In genomic region chr5:177447066-177447610, GRCh38 we compare ENCODE assay signal across 8 cellular contexts. TPM values are rescaled to one million over a fixed set of nuclear protein-coding genes. Genes with fewer than 3 reads are reported as not detected.
DNase-seq lines count a peak whose midpoint lies in the region; ATAC-seq and TF ChIP-seq lines count a peak whose summit lies in the region.

No MANE protein-coding gene starts in this region.

- H2AFZ ChIP-seq in DND-41 (ENCODE audit: low read depth, low read length) (peak overlapping the region; percentile 67), IMR-90 (replicated peaks; ENCODE audit: low read length, poor library complexity) (peak overlapping the region; percentile 99), hepatocyte (no peak overlapping the region)

- no peak overlapping the region; the same call in 1 of the 2 replicates for H3K14ac ChIP-seq in IMR-90 (replicated peaks; ENCODE audit: low read depth, low read length)

- H2BK5ac ChIP-seq in IMR-90 (ENCODE audit: low read depth, low read length, poor library complexity, severe bottlenecking), result peak overlapping the region; percentile 37

- no peaks in the 10 kb centered on the region for H3K9me2 ChIP-seq in hepatocyte (replicated peaks; ENCODE audit: insufficient read depth)

- ATAC-seq in DND-41 (ENCODE audit: insufficient read depth, low read depth), result peak; percentile 50
- ATAC-seq in GM21529 (IDR thresholded peaks at IDR 0.05; ENCODE audit: unreplicated experiment), result peak; percentile 35
- ATAC-seq in IMR-90 (ENCODE audit: low read depth), result peak; percentile 37
- peak in 1 of 2 donors; percentile 28 for ATAC-seq in gastrocnemius medialis

- in situ Hi-C loops in IMR-90 (cut with MboI; ENCODE audit: low sequenced_read_pairs) (loop anchor here (5.0 kb wide), 2 partner anchors 40 to 135 kb away; partner anchors contain the start of genes F12 and MXD3), gastrocnemius medialis (cut with MboI; ENCODE audit: low sequenced_read_pairs in 4 of 4) (loop anchor here in 1 of 4 donors (10.0 kb wide), 1 partner anchor 52 kb away; no protein-coding TSS in a partner anchor)

- H4K91ac ChIP-seq in IMR-90 (ENCODE audit: insufficient read depth, low read depth, low read length), result no peak overlapping the region; the same call in 1 of the 2 replicates

- peak overlapping the region; percentile 82 for H2AK9ac ChIP-seq in IMR-90 (replicated peaks; ENCODE audit: low read depth, low read length, poor library complexity)

- H3K27ac ChIP-seq in DND-41 (ENCODE audit: low read length) (no peak overlapping the region), IMR-90 (ENCODE audit: insufficient read depth, low read length) (peak overlapping the region; percentile 15; the same call in 1 of the 2 replicates), angular gyrus (ENCODE audit: low read depth, low read length) (peak overlapping the region; percentile 90), hepatocyte (no peak overlapping the region), gastrocnemius medialis (no peak overlapping the region)

- CTCF ChIA-PET in IMR-90 (lab: Yijun Ruan, JAX), result interaction anchor here (0.9 to 4.7 kb wide), 2 partner anchors 43 to 56 kb away, joined by 5 to 28 read pairs; no protein-coding TSS in a partner anchor

- H2BK20ac ChIP-seq in IMR-90 (ENCODE audit: low read depth, low read length), result no peak overlapping the region

- H4K20me1 ChIP-seq in DND-41 (ENCODE audit: insufficient read depth, low read length) (peaks cover 69% of the 10 kb centered on the region), IMR-90 (ENCODE audit: insufficient read depth, low read length) (peaks cover 11% of the 10 kb centered on the region; the same call in 1 of the 2 replicates), hepatocyte (ENCODE audit: insufficient read depth, poor library complexity, severe bottlenecking) (no peaks in the 10 kb centered on the region)

- H2BK15ac ChIP-seq in IMR-90 (ENCODE audit: low read depth, low read length), result no peak overlapping the region

- no peaks in the 10 kb centered on the region for H3K9me3 ChIP-seq in DND-41 (ENCODE audit: insufficient read depth, low read length, severe bottlenecking)
- no peaks in the 10 kb centered on the region for H3K9me3 ChIP-seq in IMR-90 (ENCODE audit: control insufficient read depth, insufficient read depth, low read length)
- H3K9me3 ChIP-seq in hepatocyte (ENCODE audit: low read depth), result no peaks in the 10 kb centered on the region
- no peaks in the 10 kb centered on the region for H3K9me3 ChIP-seq in gastrocnemius medialis

- WGBS in IMR-90 (ENCODE audit: extremely low coverage in 2 of 2, insufficient read length in 1 of 2), 2 experiments, result no CpG with 5 or more reads among the region's 52 CpGs
- 2% methylated on average over 6 of the region's 52 CpGs for WGBS in hepatocyte (ENCODE audit: low lambda C conversion rate, missing lambda C conversion rate)

- TF ChIP-seq CTCF in DND-41 (IDR thresholded peaks at IDR 0.05; ENCODE audit: borderline replicate concordance, extremely low read depth, low read length, poor library complexity, severe bottlenecking), result no peak
- TF ChIP-seq CTCF in IMR-90 (conservative IDR thresholded peaks at IDR 0.05; ENCODE audit: low read depth, low read length), result no peak
- no peak for TF ChIP-seq CTCF in hepatocyte (IDR thresholded peaks at IDR 0.05; ENCODE audit: poor library complexity)
- TF ChIP-seq CTCF in gastrocnemius medialis (IDR thresholded peaks at IDR 0.05 in 4 of 5, conservative IDR thresholded peaks at IDR 0.05 in 1 of 5), result no peak

- no peak overlapping the region for H2AK5ac ChIP-seq in IMR-90 (ENCODE audit: low read depth, low read length)

- H2BK120ac ChIP-seq in IMR-90 (ENCODE audit: low read depth, low read length), result no peak overlapping the region

- peaks cover 6% of the 10 kb centered on the region; the same call in 1 of the 2 replicates for H3K36me3 ChIP-seq in DND-41 (ENCODE audit: insufficient read depth, low read length)
- no peaks in the 10 kb centered on the region; the same call in 1 of the 2 replicates for H3K36me3 ChIP-seq in IMR-90 (ENCODE audit: control insufficient read depth, insufficient read depth, low read length)
- no peaks in the 10 kb centered on the region for H3K36me3 ChIP-seq in hepatocyte (replicated peaks; ENCODE audit: insufficient read depth, low read depth)
- no peaks in the 10 kb centered on the region for H3K36me3 ChIP-seq in gastrocnemius medialis

- peaks cover 23% of the 10 kb centered on the region for H3K4me1 ChIP-seq in DND-41 (ENCODE audit: insufficient read depth, low read length)
- H3K4me1 ChIP-seq in IMR-90 (ENCODE audit: control insufficient read depth, insufficient read depth, low read length), result peaks cover 10% of the 10 kb centered on the region
- H3K4me1 ChIP-seq in hepatocyte (ENCODE audit: insufficient read depth), result peaks cover 13% of the 10 kb centered on the region
- H3K4me1 ChIP-seq in gastrocnemius medialis, result peaks cover 12 to 19% of the 10 kb centered on the region in 2 donors

- no peaks in the 10 kb centered on the region for H3K79me2 ChIP-seq in DND-41 (ENCODE audit: insufficient read depth, low read length)
- no peaks in the 10 kb centered on the region for H3K79me2 ChIP-seq in hepatocyte

- H3K18ac ChIP-seq in IMR-90 (ENCODE audit: low read depth, low read length), result no peak overlapping the region

- no peak overlapping the region for H4K5ac ChIP-seq in IMR-90 (ENCODE audit: low read depth, low read length)

- H3K79me1 ChIP-seq in IMR-90 (ENCODE audit: low read depth in 1 of 2, low read length in 2 of 2), result peaks cover 0 to 4% of the 10 kb centered on the region in 2 experiments; a peak in 1 of 4 replicates

- peaks cover 4% of the 10 kb centered on the region; the same call in 1 of the 2 replicates for H3K9me1 ChIP-seq in IMR-90 (ENCODE audit: insufficient read depth, low read length)

- TF ChIP-seq POLR2A in IMR-90 (IDR thresholded peaks at IDR 0.05; ENCODE audit: low read depth, low read length) (no peak), gastrocnemius medialis (IDR thresholded peaks at IDR 0.05) (no peak)

- no peak for TF ChIP-seq RAD21 in IMR-90 (IDR thresholded peaks at IDR 0.05; ENCODE audit: low read length)

- peak overlapping the region; percentile 95 for H3K4me2 ChIP-seq in DND-41 (ENCODE audit: insufficient read depth, low read length)
- peak overlapping the region; percentile 64 for H3K4me2 ChIP-seq in IMR-90 (ENCODE audit: low read depth, low read length)
- peak overlapping the region; percentile 100 for H3K4me2 ChIP-seq in hepatocyte

- no TSS peak for BruUV-seq in IMR-90 (replicated peaks; lab: Mats Ljungman, UMichigan)

- DNase-seq in DND-41 (peak; percentile 78), IMR-90 (peak; percentile 25), SKM-1 (lab: John Stamatoyannopoulos, UW; ENCODE audit: unreplicated experiment) (peak; percentile 24), hepatocyte (ENCODE audit: low spot score) (peak; percentile 83), gastrocnemius medialis (no peak), NCI-H1694 treated with DMSO at 0.1 percent for 48 hours (lab: John Stamatoyannopoulos, UW) (no peak)

- H3K9ac ChIP-seq in DND-41 (ENCODE audit: low read depth, low read length) (peak overlapping the region; percentile 62), IMR-90 (ENCODE audit: low read depth, low read length) (peak overlapping the region; percentile 69)

- H3K27me3 ChIP-seq in DND-41 (ENCODE audit: insufficient read depth, low read length, poor library complexity) (peaks cover 49% of the 10 kb centered on the region), IMR-90 (ENCODE audit: control insufficient read depth, insufficient read depth, low read length) (no peaks in the 10 kb centered on the region), hepatocyte (peaks cover 3% of the 10 kb centered on the region), gastrocnemius medialis (peaks cover 7 to 33% (median 21%) of the 10 kb centered on the region in 3 donors)

- dilution Hi-C loops in IMR-90 (cut with HindIII; ENCODE audit: low sequenced_read_pairs, unreplicated experiment), result no loop called here

- H4K8ac ChIP-seq in IMR-90 (ENCODE audit: low read depth in 2 of 2, low read length in 2 of 2), result peak overlapping the region in 1 of 2 experiments; percentile 66; a peak in 1 of 4 replicates

- intact Hi-C loops in IMR-90 (cut with micrococcal nuclease), result loop anchor here (2.0 kb wide), 2 partner anchors 42 to 56 kb away; no protein-coding TSS in a partner anchor
- intact Hi-C loops in gastrocnemius medialis (cut with DNase I; ENCODE audit: low total_unique reads), result loop anchor here (2.0 kb wide), 1 partner anchor 20 kb away; the partner anchor contains the start of gene GRK6

- no peak overlapping the region for H3K23ac ChIP-seq in IMR-90 (ENCODE audit: low read depth, low read length)

- no peak overlapping the region; the same call in 1 of the 2 replicates for H3K4ac ChIP-seq in IMR-90 (ENCODE audit: low read depth, low read length)

- POLR2A ChIA-PET in IMR-90 (lab: Charles Lee; ENCODE audit: unreplicated experiment), result interaction anchor here (0.6 kb wide), 1 partner anchor 9 kb away, joined by 4 read pairs; no protein-coding TSS in a partner anchor

- H3K56ac ChIP-seq in IMR-90 (ENCODE audit: extremely low read depth, insufficient read depth, low read length), result no peak overlapping the region

- H3K4me3 ChIP-seq in DND-41 (ENCODE audit: low read depth in 1 of 2, low read length in 2 of 2) (peak overlapping the region; percentile 22 to 61; a peak in 3 of 4 replicates), IMR-90 (ENCODE audit: insufficient read depth, low read depth, low read length) (peak overlapping the region; percentile 92), hepatocyte (peak overlapping the region; percentile 97), gastrocnemius medialis (peak overlapping the region; percentile 47 to 68 (median 54))

RNA-seq across cellular contexts. Expression of gene PRR7, which starts 0.5 kb away (rescaled TPM):
- 1.1 TPM in 2 replicates for total RNA-seq in IMR-90 (2012; rRNA removed)
- 10.1 and 13.6 TPM in 2 replicates for polyA plus RNA-seq in IMR-90 (2012; rRNA removed)
- 11.9 and 36.3 TPM in 2 replicates for polyA plus RNA-seq in IMR-90 (2012; cell fraction: cytosol; rRNA removed)
- polyA plus RNA-seq in IMR-90 (2012; cell fraction: nucleus; rRNA removed; ENCODE audit: low replicate concordance), result 12.9 and 42.6 TPM in 2 replicates
- 4.8 TPM in 2 replicates for total RNA-seq in hepatocyte
- 11.7 and 14.3 TPM in 2 replicates for polyA plus RNA-seq in hepatocyte
- total RNA-seq in gastrocnemius medialis, result 1 to 10 TPM in 2 of 4 donors, under 1 TPM in 1, not detected in 1; 0.63 to 2.0 (median 1.4) TPM

RNA-seq across cellular contexts. Expression of gene GRK6, which starts 20.7 kb away (rescaled TPM):
- total RNA-seq in IMR-90 (2012; rRNA removed) (30.1 and 35.0 TPM in 2 replicates), hepatocyte (29.3 and 31.6 TPM in 2 replicates), gastrocnemius medialis (10 to 100 TPM; 12.7 to 40.5 (median 32.2) TPM)
- polyA plus RNA-seq in IMR-90 (2012; rRNA removed) (25.3 and 30.1 TPM in 2 replicates), hepatocyte (27.3 and 31.1 TPM in 2 replicates)
- 29.1 and 34.2 TPM in 2 replicates for polyA plus RNA-seq in IMR-90 (2012; cell fraction: cytosol; rRNA removed)
- 23.2 and 34.3 TPM in 2 replicates for polyA plus RNA-seq in IMR-90 (2012; cell fraction: nucleus; rRNA removed; ENCODE audit: low replicate concordance)

RNA-seq across cellular contexts. Expression of gene DBN1, which starts 26.3 kb away (rescaled TPM):
- total RNA-seq in IMR-90 (2012; rRNA removed) (122 and 212 TPM in 2 replicates), hepatocyte (83.7 and 107 TPM in 2 replicates), gastrocnemius medialis (10 to 100 TPM; 16.3 to 27.5 (median 23.2) TPM)
- polyA plus RNA-seq in IMR-90 (2012; rRNA removed) (187 and 235 TPM in 2 replicates), hepatocyte (116 and 122 TPM in 2 replicates)
- 150 and 193 TPM in 2 replicates for polyA plus RNA-seq in IMR-90 (2012; cell fraction: cytosol; rRNA removed)
- 786 and 1,481 TPM in 2 replicates for polyA plus RNA-seq in IMR-90 (2012; cell fraction: nucleus; rRNA removed; ENCODE audit: low replicate concordance)

RNA-seq across cellular contexts. Expression of gene F12, which starts 37.8 kb away (rescaled TPM):
- total RNA-seq in IMR-90 (2012; rRNA removed) (0.36 and 0.56 TPM in 2 replicates), hepatocyte (16.5 and 18.2 TPM in 2 replicates), gastrocnemius medialis (1 to 10 TPM in 1 of 4 donors, under 1 TPM in 2, not detected in 1; 0.36 to 1.2 (median 0.95) TPM)
- polyA plus RNA-seq in IMR-90 (2012; rRNA removed) (1.2 and 1.4 TPM in 2 replicates), hepatocyte (46.6 and 49.8 TPM in 2 replicates)
- polyA plus RNA-seq in IMR-90 (2012; cell fraction: cytosol; rRNA removed), result 1.2 and 1.5 TPM in 2 replicates
- 1.3 and 4.0 TPM in 2 replicates for polyA plus RNA-seq in IMR-90 (2012; cell fraction: nucleus; rRNA removed; ENCODE audit: low replicate concordance)

RNA-seq across cellular contexts. Expression of gene PFN3, which starts 46.7 kb away (rescaled TPM):
- total RNA-seq in IMR-90 (2012; rRNA removed), result not detected in 2 replicates
- polyA plus RNA-seq in IMR-90 (2012; rRNA removed), result not detected in 2 replicates
- polyA plus RNA-seq in IMR-90 (2012; cell fraction: cytosol; rRNA removed), result not detected in 2 replicates
- not detected in 2 replicates for polyA plus RNA-seq in IMR-90 (2012; cell fraction: nucleus; rRNA removed; ENCODE audit: low replicate concordance)
- total RNA-seq in hepatocyte, result not detected in 2 replicates
- polyA plus RNA-seq in hepatocyte, result not detected in 2 replicates
- not detected for total RNA-seq in gastrocnemius medialis

Comparison
In these comparisons a context has a peak if more than half of its experiments do, and no peak if none do; other contexts are left out.
1. DNase-seq: peak in DND-41 (single experiment), IMR-90 (single experiment), SKM-1 (single experiment) and hepatocyte (single experiment); none in gastrocnemius medialis (0 of 2) and NCI-H1694 treated with DMSO at 0.1 percent for 48 hours (single experiment).
2. H3K27ac ChIP-seq: peak in IMR-90 (single experiment) and angular gyrus (single experiment); none in DND-41 (single experiment), hepatocyte (single experiment) and gastrocnemius medialis (0 of 4).
3. H3K4me3 ChIP-seq: peak in every context shown above with its lines; median percentile 97 in hepatocyte; 92 in IMR-90; 54 in gastrocnemius medialis; 42 in DND-41.
4. Peak in every context shown above with its lines, with median percentiles within 50 percentile points of each other: H3K4me2 ChIP-seq.